In the genomic region with DNA sequence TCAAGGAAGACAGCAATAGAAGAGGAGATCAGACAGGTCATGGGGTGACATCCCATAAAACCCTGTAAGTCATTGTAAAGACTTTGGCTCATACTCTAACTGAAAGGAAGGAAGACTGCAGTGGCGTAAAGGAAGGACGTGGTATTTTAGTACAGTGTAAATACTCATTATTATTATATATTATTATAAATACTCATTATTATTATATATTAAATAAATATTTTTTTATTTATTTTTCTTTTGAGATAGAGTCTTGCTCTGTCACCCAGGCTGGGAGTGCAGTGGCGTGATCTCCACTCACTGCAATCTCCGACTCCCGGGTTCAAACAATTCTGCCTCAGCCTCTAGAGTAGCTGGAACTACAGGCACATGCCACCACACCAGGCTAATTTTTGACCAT, we compare ENCODE assay signal across 8 cellular contexts. TPM values are rescaled to one million over a fixed set of nuclear protein-coding genes. Genes with fewer than 3 reads are reported as not detected.
"Had no signal": no experiment of that assay in that cellular context is flagged by ENCODE, and none has a peak within 500 bp of the region (broad histone marks: within the 10 kb centered on the region; RNA-seq: fewer than 3 reads in every experiment).

No MANE protein-coding gene starts in this region.

- ATAC-seq: GM23338, K562 had no signal

- H3K27ac ChIP-seq: HL-60 had no signal

- DNase-seq: H9, HCEC 1CT, IMR-90, KG1 had no signal

- H3K4me3 Mint-ChIP-seq: GM23338, H9 had no signal

- H3K27ac Mint-ChIP-seq: GM23338, H9 had no signal

- H3K4me3 ChIP-seq: GM23338, K562 had no signal

- H3K9me3 Mint-ChIP-seq: GM23338 had no signal

RNA-seq across cellular contexts. Expression of a gene that starts 26.6 kb away (rescaled TPM):
- total RNA-seq: HT1080 had no signal
